Comparison of ENCODE assay signal across 8 cellular contexts in genomic region chr2:55618649-55619055, GRCh38. TPM values are rescaled to one million over a fixed set of nuclear protein-coding genes. Genes with fewer than 3 reads are reported as not detected.
A peak's percentile ranks its signal among the peaks of the same experiment; 100 is the strongest.
DNase-seq lines count a peak whose midpoint lies in the region; ATAC-seq and TF ChIP-seq lines count a peak whose summit lies in the region.

No MANE protein-coding gene starts in this region.

- H3K4me3 Mint-ChIP-seq in T-helper 2 cell treated with Interferon-gamma antibody and Interleukin-4, amounts not matched to agents 5 μg/mL and 100 μg/mL, for 36 hours, result no peak overlapping the region

- intact Hi-C loops in body of pancreas (cut with DNase I), result no loop called here

- no peak for TF ChIP-seq CTCF in NB4 (IDR thresholded peaks at IDR 0.05; ENCODE audit: low read depth, low read length)
- peak in 1 of 7 experiments; percentile 13 for TF ChIP-seq CTCF in body of pancreas (IDR thresholded peaks at IDR 0.05)

- H3K27ac ChIP-seq in body of pancreas (peak overlapping the region in 3 of 4 donors; percentile 69 to 97 (median 94)), iPS-18a (ENCODE audit: low read length) (no peak overlapping the region), skin epidermis (peak overlapping the region; percentile 57 to 100 (median 92))

- peaks cover 33% of the 10 kb centered on the region for H3K4me1 Mint-ChIP-seq in T-helper 2 cell treated with Interferon-gamma antibody and Interleukin-4, amounts not matched to agents 5 μg/mL and 100 μg/mL, for 36 hours (ENCODE audit: low read depth)

- ATAC-seq in HG02588 (IDR thresholded peaks at IDR 0.05; ENCODE audit: unreplicated experiment) (peak; percentile 35), body of pancreas (no peak)

- WGBS in body of pancreas, 2 donors, result 0% methylated on average over 16 of the region's 16 CpGs

- H3K27me3 Mint-ChIP-seq in T-helper 2 cell treated with Interferon-gamma antibody and Interleukin-4, amounts not matched to agents 5 μg/mL and 100 μg/mL, for 36 hours (ENCODE audit: low read depth), result no peaks in the 10 kb centered on the region

- H3K9me3 Mint-ChIP-seq in T-helper 2 cell treated with Interferon-gamma antibody and Interleukin-4, amounts not matched to agents 5 μg/mL and 100 μg/mL, for 36 hours, result no peaks in the 10 kb centered on the region

- DNase-seq in NOMO-1 (lab: John Stamatoyannopoulos, UW; ENCODE audit: unreplicated experiment in 2 of 2), result peak; percentile 37 to 69
- no peak for DNase-seq in NOMO-1 treated with dmso at 0.1 percent for 144 hours (lab: John Stamatoyannopoulos, UW; ENCODE audit: unreplicated experiment)
- DNase-seq in NB4 (ENCODE audit: low read depth), result peak; percentile 81
- peak; percentile 35 for DNase-seq in T-helper 2 cell treated with Interferon-gamma antibody and Interleukin-4, amounts not matched to agents 5 μg/mL and 100 μg/mL, for 36 hours (ENCODE audit: low spot score)
- peak; percentile 54 to 64 (median 60) for DNase-seq in body of pancreas

- H3K4me3 ChIP-seq in NB4 (ENCODE audit: low read depth, low read length), result peak overlapping the region; percentile 94
- peak overlapping the region; percentile 29 to 44 for H3K4me3 ChIP-seq in body of pancreas
- H3K4me3 ChIP-seq in iPS-18a (ENCODE audit: low read length), result peak overlapping the region; percentile 92
- H3K4me3 ChIP-seq in skin epidermis, result peak overlapping the region; percentile 54 to 98 (median 84)

- H3K9ac ChIP-seq in iPS-18a (ENCODE audit: low read length), result peak overlapping the region; percentile 83

- H3K36me3 Mint-ChIP-seq in T-helper 2 cell treated with Interferon-gamma antibody and Interleukin-4, amounts not matched to agents 5 μg/mL and 100 μg/mL, for 36 hours (ENCODE audit: low read depth), result peaks cover 22% of the 10 kb centered on the region

- no peak overlapping the region for H3K27ac Mint-ChIP-seq in T-helper 2 cell treated with Interferon-gamma antibody and Interleukin-4, amounts not matched to agents 5 μg/mL and 100 μg/mL, for 36 hours

- H3K27me3 ChIP-seq in body of pancreas, result no peaks in the 10 kb centered on the region
- no peaks in the 10 kb centered on the region for H3K27me3 ChIP-seq in iPS-18a (ENCODE audit: control insufficient read depth, insufficient read depth, low read length)

- no peaks in the 10 kb centered on the region for H3K9me3 ChIP-seq in body of pancreas
- no peaks in the 10 kb centered on the region for H3K9me3 ChIP-seq in iPS-18a (ENCODE audit: control insufficient read depth, low read depth, low read length)

- peaks cover 45% of the 10 kb centered on the region for H3K4me1 ChIP-seq in body of pancreas
- H3K4me1 ChIP-seq in iPS-18a (ENCODE audit: control insufficient read depth, low read depth, low read length), result peaks cover 7% of the 10 kb centered on the region

- peak; percentile 45 for TF ChIP-seq POLR2A in NB4 (IDR thresholded peaks at IDR 0.05; ENCODE audit: extremely low read depth, insufficient read length)
- TF ChIP-seq POLR2A in body of pancreas (IDR thresholded peaks at IDR 0.05), result peak in 1 of 3 donors; percentile 4

- H3K36me3 ChIP-seq in body of pancreas (replicated peaks in 1 of 2; ENCODE audit: insufficient read depth in 1 of 2, low read depth in 2 of 2) (no peaks in the 10 kb centered on the region), iPS-18a (ENCODE audit: control insufficient read depth, low read depth, low read length) (peaks cover 15% of the 10 kb centered on the region)

RNA-seq across cellular contexts. Expression of gene PPP4R3B, which starts 1.2 kb away (rescaled TPM):
- total RNA-seq in body of pancreas, result 10 to 100 TPM; 46.4 to 50.1 TPM

Comparison
In these comparisons a context has a peak if more than half of its experiments do, and no peak if none do; other contexts are left out.
1. H3K4me3 ChIP-seq: peak in every context shown above with its lines; median percentile 94 in NB4; 92 in iPS-18a; 84 in skin epidermis; 36 in body of pancreas.